In the genomic region with DNA sequence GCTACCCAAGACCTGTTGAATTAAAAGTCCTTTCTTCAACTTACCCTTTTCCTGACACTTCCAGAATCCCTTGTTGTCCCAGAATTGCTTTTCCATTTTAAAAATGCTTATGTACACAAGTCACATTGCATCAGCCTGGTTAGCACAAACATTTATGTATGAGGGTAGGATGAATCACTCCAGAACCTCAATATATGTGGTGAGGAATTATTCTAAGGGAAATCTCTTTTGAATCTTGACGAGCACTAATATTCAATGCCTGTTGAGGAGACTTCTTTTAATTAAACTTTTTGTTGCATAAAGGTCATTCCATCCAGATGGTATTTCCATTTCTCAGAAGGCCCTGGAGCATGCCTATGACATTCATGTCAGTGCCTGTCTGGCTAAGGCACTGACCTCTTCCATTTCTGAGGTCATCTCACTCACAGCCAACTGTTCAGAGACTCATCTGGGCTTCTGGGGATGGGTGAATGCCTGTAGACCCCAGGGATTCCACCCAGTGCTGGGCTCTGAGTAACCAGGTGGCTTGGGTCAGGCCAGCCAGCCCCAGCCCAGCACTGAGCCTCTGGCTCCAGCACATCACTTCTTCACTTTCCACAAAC, we compare ENCODE assay signal across 1 cellular context.
TF ChIP-seq lines count a peak whose summit lies in the region.

No MANE protein-coding gene starts in this region.

TF ChIP-seq in GM23338, 12 proteins besides CTCF, POLR2A, EP300 and RAD21 (continued from another document):
- TF ChIP-seq ZNF462 (CRISPR knock-in tag; IDR thresholded peaks at IDR 0.05): no peak
- no peak for TF ChIP-seq EZH2phosphoT487 (IDR thresholded peaks at IDR 0.05; ENCODE audit: unreplicated experiment)
- TF ChIP-seq ZNF331 (CRISPR knock-in tag; IDR thresholded peaks at IDR 0.05; ENCODE audit: low read depth): no peak
- TF ChIP-seq, protein P1, sequence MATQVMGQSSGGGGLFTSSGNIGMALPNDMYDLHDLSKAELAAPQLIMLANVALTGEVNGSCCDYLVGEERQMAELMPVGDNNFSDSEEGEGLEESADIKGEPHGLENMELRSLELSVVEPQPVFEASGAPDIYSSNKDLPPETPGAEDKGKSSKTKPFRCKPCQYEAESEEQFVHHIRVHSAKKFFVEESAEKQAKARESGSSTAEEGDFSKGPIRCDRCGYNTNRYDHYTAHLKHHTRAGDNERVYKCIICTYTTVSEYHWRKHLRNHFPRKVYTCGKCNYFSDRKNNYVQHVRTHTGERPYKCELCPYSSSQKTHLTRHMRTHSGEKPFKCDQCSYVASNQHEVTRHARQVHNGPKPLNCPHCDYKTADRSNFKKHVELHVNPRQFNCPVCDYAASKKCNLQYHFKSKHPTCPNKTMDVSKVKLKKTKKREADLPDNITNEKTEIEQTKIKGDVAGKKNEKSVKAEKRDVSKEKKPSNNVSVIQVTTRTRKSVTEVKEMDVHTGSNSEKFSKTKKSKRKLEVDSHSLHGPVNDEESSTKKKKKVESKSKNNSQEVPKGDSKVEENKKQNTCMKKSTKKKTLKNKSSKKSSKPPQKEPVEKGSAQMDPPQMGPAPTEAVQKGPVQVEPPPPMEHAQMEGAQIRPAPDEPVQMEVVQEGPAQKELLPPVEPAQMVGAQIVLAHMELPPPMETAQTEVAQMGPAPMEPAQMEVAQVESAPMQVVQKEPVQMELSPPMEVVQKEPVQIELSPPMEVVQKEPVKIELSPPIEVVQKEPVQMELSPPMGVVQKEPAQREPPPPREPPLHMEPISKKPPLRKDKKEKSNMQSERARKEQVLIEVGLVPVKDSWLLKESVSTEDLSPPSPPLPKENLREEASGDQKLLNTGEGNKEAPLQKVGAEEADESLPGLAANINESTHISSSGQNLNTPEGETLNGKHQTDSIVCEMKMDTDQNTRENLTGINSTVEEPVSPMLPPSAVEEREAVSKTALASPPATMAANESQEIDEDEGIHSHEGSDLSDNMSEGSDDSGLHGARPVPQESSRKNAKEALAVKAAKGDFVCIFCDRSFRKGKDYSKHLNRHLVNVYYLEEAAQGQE (IDR thresholded peaks at IDR 0.05; ENCODE audit: unreplicated experiment): no peak
- TF ChIP-seq POLR2AphosphoS5 (IDR thresholded peaks at IDR 0.05; ENCODE audit: low read depth): no peak
- TF ChIP-seq NANOG (IDR thresholded peaks at IDR 0.05; ENCODE audit: borderline replicate concordance): no peak
- TF ChIP-seq JUNB (IDR thresholded peaks at IDR 0.05; ENCODE audit: unreplicated experiment): no peak
- TF ChIP-seq EZH2 (IDR thresholded peaks at IDR 0.05; ENCODE audit: low read depth, unreplicated experiment): no peak
- TF ChIP-seq, protein P2, sequence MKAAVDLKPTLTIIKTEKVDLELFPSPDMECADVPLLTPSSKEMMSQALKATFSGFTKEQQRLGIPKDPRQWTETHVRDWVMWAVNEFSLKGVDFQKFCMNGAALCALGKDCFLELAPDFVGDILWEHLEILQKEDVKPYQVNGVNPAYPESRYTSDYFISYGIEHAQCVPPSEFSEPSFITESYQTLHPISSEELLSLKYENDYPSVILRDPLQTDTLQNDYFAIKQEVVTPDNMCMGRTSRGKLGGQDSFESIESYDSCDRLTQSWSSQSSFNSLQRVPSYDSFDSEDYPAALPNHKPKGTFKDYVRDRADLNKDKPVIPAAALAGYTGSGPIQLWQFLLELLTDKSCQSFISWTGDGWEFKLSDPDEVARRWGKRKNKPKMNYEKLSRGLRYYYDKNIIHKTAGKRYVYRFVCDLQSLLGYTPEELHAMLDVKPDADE (IDR thresholded peaks at IDR 0.05): no peak
- no peak for TF ChIP-seq CREB1 (CRISPR knock-in tag; IDR thresholded peaks at IDR 0.05; ENCODE audit: low read depth)
